8 cellular contexts compared by ENCODE assay signal in the genomic region with DNA sequence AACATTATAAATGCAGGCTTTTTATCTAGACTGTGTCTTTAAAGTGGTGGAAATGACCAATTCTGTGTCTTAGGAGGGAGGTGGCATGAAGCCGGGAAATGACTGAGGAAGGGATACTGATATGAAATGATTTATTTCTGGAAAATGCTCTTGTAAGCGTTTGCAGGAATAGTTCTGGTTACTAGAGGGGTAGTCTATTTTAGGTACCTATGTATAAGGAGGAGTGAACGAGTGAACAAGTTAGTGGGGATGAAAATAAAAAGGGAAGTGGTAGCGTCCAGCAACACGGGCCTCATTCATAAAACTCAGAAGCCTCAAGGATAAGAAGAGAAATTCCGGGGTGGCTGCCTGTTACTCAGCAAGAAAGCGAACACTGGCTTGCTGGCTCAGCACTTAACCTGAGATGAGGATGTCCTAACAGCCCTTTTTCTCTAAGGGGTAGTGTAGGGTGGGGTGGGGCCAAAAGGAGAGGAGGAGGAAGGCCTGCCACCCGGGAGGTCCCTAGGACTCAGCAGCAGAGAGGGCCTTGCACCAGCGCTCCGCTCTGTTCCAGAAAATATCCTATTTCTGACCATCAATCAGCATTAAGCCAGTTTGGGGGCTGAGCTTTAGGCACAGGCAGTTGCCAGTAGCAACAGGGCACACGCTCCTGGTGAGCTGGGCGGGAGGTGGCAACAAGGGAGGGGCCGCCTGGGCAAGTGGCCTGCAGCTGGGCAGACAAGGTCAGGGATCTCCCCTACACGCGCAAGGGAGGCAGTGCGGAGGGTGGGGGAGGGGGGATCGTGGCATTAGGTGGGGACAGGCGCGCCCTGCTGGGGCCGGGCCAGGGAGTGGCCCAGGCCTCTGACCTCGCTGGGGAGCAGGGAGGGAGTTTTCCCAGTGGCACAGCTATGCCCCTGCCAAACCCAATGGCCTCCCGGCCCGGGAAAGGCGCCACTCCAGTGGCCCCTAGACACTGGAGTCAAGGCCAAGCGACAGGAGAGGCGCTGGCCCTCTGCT.
A peak's percentile ranks its signal among the peaks of the same experiment; 100 is the strongest.
DNase-seq lines count a peak whose midpoint lies in the region; ATAC-seq and TF ChIP-seq lines count a peak whose summit lies in the region.

No MANE protein-coding gene starts in this region.

- H3K27me3 Mint-ChIP-seq in activated CD4-positive, alpha-beta T cell treated with anti-CD3 and anti-CD28 coated beads, Interleukin-2, amount 10 ng/mL, durations not matched to agents 7 days and 5 days, result peaks cover 12% of the 10 kb centered on the region
- peaks cover 17% of the 10 kb centered on the region for H3K27me3 Mint-ChIP-seq in activated T-helper 1 cell treated with anti-CD3 and anti-CD28 coated beads, Interleukin-12 subunit alpha, Interleukin-12 subunit beta, Interleukin-2, Interleukin-4 antibody, amounts not matched to agents 30 ng/mL and 10 ng/mL and 1 ng/mL, durations not matched to agents 14 hours and 24 hours and 36 hours (ENCODE audit: insufficient read depth)

- H3K9me3 ChIP-seq in fibroblast of lung (ENCODE audit: control insufficient read depth, insufficient read depth, low read depth, low read length) (no peaks in the 10 kb centered on the region), mucosa of descending colon (no peaks in the 10 kb centered on the region)

- H3K4me2 ChIP-seq in fibroblast of lung (ENCODE audit: extremely low read depth, insufficient read depth, low read length), result peak overlapping the region; percentile 69

- CTCF ChIA-PET in activated CD4-positive, alpha-beta T cell treated with anti-CD3 and anti-CD28 coated beads, Interleukin-2, amount 10 ng/mL, durations not matched to agents 7 days and 5 days (lab: Charles Lee), result no interaction called here

- H3K36me3 ChIP-seq in fibroblast of lung (ENCODE audit: control insufficient read depth, insufficient read depth, low read length), result no peaks in the 10 kb centered on the region
- H3K36me3 ChIP-seq in mucosa of descending colon (ENCODE audit: low read depth), result no peaks in the 10 kb centered on the region

- no peaks in the 10 kb centered on the region for H3K36me3 Mint-ChIP-seq in activated CD4-positive, alpha-beta T cell treated with anti-CD3 and anti-CD28 coated beads, Interleukin-2, amount 10 ng/mL, durations not matched to agents 7 days and 5 days (ENCODE audit: low read depth)
- no peaks in the 10 kb centered on the region for H3K36me3 Mint-ChIP-seq in activated T-helper 1 cell treated with anti-CD3 and anti-CD28 coated beads, Interleukin-12 subunit alpha, Interleukin-12 subunit beta, Interleukin-2, Interleukin-4 antibody, amounts not matched to agents 30 ng/mL and 10 ng/mL and 1 ng/mL, durations not matched to agents 14 hours and 24 hours and 36 hours (ENCODE audit: low read depth)

- peaks cover 2% of the 10 kb centered on the region for H3K4me1 ChIP-seq in fibroblast of lung (ENCODE audit: control insufficient read depth, extremely low read depth, insufficient read depth, low read length)
- H3K4me1 ChIP-seq in mucosa of descending colon (ENCODE audit: low read depth), result peaks cover 8% of the 10 kb centered on the region

- H3K9ac ChIP-seq in fibroblast of lung (ENCODE audit: insufficient read depth, low read length), result no peak overlapping the region

- DNase-seq in COLO668 (lab: John Stamatoyannopoulos, UW; ENCODE audit: unreplicated experiment) (peak; percentile 59), NCI-H510A treated with DMSO at 0.1 percent for 48 hours (lab: John Stamatoyannopoulos, UW) (peak; percentile 48), fibroblast of lung (ENCODE audit: low read depth in 2 of 2) (peak in 1 of 2 donors; percentile 23), mucosa of descending colon (peak; percentile 27 to 59 (median 49)), LoVo (ENCODE audit: low spot score) (no peak)
- DNase-seq in activated CD4-positive, alpha-beta T cell treated with anti-CD3 and anti-CD28 coated beads, Interleukin-2, amount 10 ng/mL, durations not matched to agents 7 days and 5 days, result no peak
- DNase-seq in activated T-helper 1 cell treated with anti-CD3 and anti-CD28 coated beads, Interleukin-12 subunit alpha, Interleukin-12 subunit beta, Interleukin-2, Interleukin-4 antibody, amounts not matched to agents 30 ng/mL and 10 ng/mL and 1 ng/mL, durations not matched to agents 14 hours and 24 hours and 36 hours (ENCODE audit: low spot score), result no peak

- H3K27ac ChIP-seq in fibroblast of lung (ENCODE audit: insufficient read depth, low read length), result no peak overlapping the region

- TF ChIP-seq CTCF in fibroblast of lung (conservative IDR thresholded peaks at IDR 0.05 in 1 of 2, IDR thresholded peaks at IDR 0.05 in 1 of 2; ENCODE audit: low read depth in 1 of 2, low read length in 2 of 2) (no peak), mucosa of descending colon (IDR thresholded peaks at IDR 0.05) (no peak)

- H3K4me3 Mint-ChIP-seq in activated CD4-positive, alpha-beta T cell treated with anti-CD3 and anti-CD28 coated beads, Interleukin-2, amount 10 ng/mL, durations not matched to agents 7 days and 5 days, result no peak overlapping the region
- no peak overlapping the region for H3K4me3 Mint-ChIP-seq in activated T-helper 1 cell treated with anti-CD3 and anti-CD28 coated beads, Interleukin-12 subunit alpha, Interleukin-12 subunit beta, Interleukin-2, Interleukin-4 antibody, amounts not matched to agents 30 ng/mL and 10 ng/mL and 1 ng/mL, durations not matched to agents 14 hours and 24 hours and 36 hours

- intact Hi-C loops in mucosa of descending colon (cut with DNase I, micrococcal nuclease), result no loop called here
- intact Hi-C loops in activated T-helper 1 cell treated with anti-CD3 and anti-CD28 coated beads, Interleukin-12 subunit alpha, Interleukin-12 subunit beta, Interleukin-2, Interleukin-4 antibody, amounts not matched to agents 30 ng/mL and 10 ng/mL and 1 ng/mL, durations not matched to agents 14 hours and 24 hours and 36 hours (cut with micrococcal nuclease), result no loop called here

- H3K9me3 Mint-ChIP-seq in activated CD4-positive, alpha-beta T cell treated with anti-CD3 and anti-CD28 coated beads, Interleukin-2, amount 10 ng/mL, durations not matched to agents 7 days and 5 days, result no peaks in the 10 kb centered on the region
- H3K9me3 Mint-ChIP-seq in activated T-helper 1 cell treated with anti-CD3 and anti-CD28 coated beads, Interleukin-12 subunit alpha, Interleukin-12 subunit beta, Interleukin-2, Interleukin-4 antibody, amounts not matched to agents 30 ng/mL and 10 ng/mL and 1 ng/mL, durations not matched to agents 14 hours and 24 hours and 36 hours, result no peaks in the 10 kb centered on the region

- no peak overlapping the region for H3K27ac Mint-ChIP-seq in activated CD4-positive, alpha-beta T cell treated with anti-CD3 and anti-CD28 coated beads, Interleukin-2, amount 10 ng/mL, durations not matched to agents 7 days and 5 days
- H3K27ac Mint-ChIP-seq in activated T-helper 1 cell treated with anti-CD3 and anti-CD28 coated beads, Interleukin-12 subunit alpha, Interleukin-12 subunit beta, Interleukin-2, Interleukin-4 antibody, amounts not matched to agents 30 ng/mL and 10 ng/mL and 1 ng/mL, durations not matched to agents 14 hours and 24 hours and 36 hours, result no peak overlapping the region

- H3K4me3 ChIP-seq in fibroblast of lung (replicated peaks in 1 of 4; ENCODE audit: control extremely low read depth in 1 of 4, insufficient read depth in 1 of 4, low read depth in 3 of 4, low read length in 4 of 4) (no peak overlapping the region), mucosa of descending colon (no peak overlapping the region)

- H3K79me2 ChIP-seq in fibroblast of lung (ENCODE audit: control insufficient read depth, insufficient read depth, low read length), result peaks cover 2% of the 10 kb centered on the region

- H4K20me1 ChIP-seq in fibroblast of lung (ENCODE audit: control insufficient read depth, extremely low read depth, insufficient read depth, low read length), result no peaks in the 10 kb centered on the region

- no peaks in the 10 kb centered on the region for H3K27me3 ChIP-seq in fibroblast of lung (ENCODE audit: control insufficient read depth, insufficient read depth, low read length)

- ATAC-seq in mucosa of descending colon (peak; percentile 73), GM18517 (IDR thresholded peaks at IDR 0.05; ENCODE audit: unreplicated experiment) (no peak)

- POLR2A ChIA-PET in activated CD4-positive, alpha-beta T cell treated with anti-CD3 and anti-CD28 coated beads, Interleukin-2, amount 10 ng/mL, durations not matched to agents 7 days and 5 days (lab: Charles Lee), result no interaction called here

- no peak overlapping the region for H2AFZ ChIP-seq in fibroblast of lung (ENCODE audit: low read length)

- H3K4me1 Mint-ChIP-seq in activated CD4-positive, alpha-beta T cell treated with anti-CD3 and anti-CD28 coated beads, Interleukin-2, amount 10 ng/mL, durations not matched to agents 7 days and 5 days, result no peaks in the 10 kb centered on the region
- no peaks in the 10 kb centered on the region for H3K4me1 Mint-ChIP-seq in activated T-helper 1 cell treated with anti-CD3 and anti-CD28 coated beads, Interleukin-12 subunit alpha, Interleukin-12 subunit beta, Interleukin-2, Interleukin-4 antibody, amounts not matched to agents 30 ng/mL and 10 ng/mL and 1 ng/mL, durations not matched to agents 14 hours and 24 hours and 36 hours (ENCODE audit: low read depth)

Comparison
In these comparisons a context has a peak if more than half of its experiments do, and no peak if none do; other contexts are left out.
1. DNase-seq: peak in COLO668 (single experiment), NCI-H510A treated with DMSO at 0.1 percent for 48 hours (single experiment) and mucosa of descending colon (3 of 3); none in activated CD4-positive, alpha-beta T cell treated with anti-CD3 and anti-CD28 coated beads, Interleukin-2, amount 10 ng/mL, durations not matched to agents 7 days and 5 days (single experiment), LoVo (single experiment) and activated T-helper 1 cell treated with anti-CD3 and anti-CD28 coated beads, Interleukin-12 subunit alpha, Interleukin-12 subunit beta, Interleukin-2, Interleukin-4 antibody, amounts not matched to agents 30 ng/mL and 10 ng/mL and 1 ng/mL, durations not matched to agents 14 hours and 24 hours and 36 hours (single experiment).